Comparison of ENCODE assay signal across 20 cellular contexts in genomic region chr12:124876171-124876570, GRCh38.
"Had no signal": no experiment of that assay in that cellular context is flagged by ENCODE, and none has a peak within 500 bp of the region (broad histone marks: within the 10 kb centered on the region; RNA-seq: fewer than 3 reads in every experiment).

No MANE protein-coding gene starts in this region.

- H3K36me3 ChIP-seq: brain microvascular endothelial cell, colonic mucosa, left ventricle myocardium inferior, pancreas, sigmoid colon, thoracic aorta had no signal

- DNase-seq: activated CD4-positive, alpha-beta T cell treated with anti-CD3 and anti-CD28 coated beads, Interleukin-2, amount 50 U/mL, for 1 hour; activated CD4-positive, CD25-positive, alpha-beta regulatory T cell treated with anti-CD3 and anti-CD28 coated beads, Interleukin-2, amount 50 U/mL, for 72 hours; activated CD8-positive, alpha-beta memory T cell treated with anti-CD3 and anti-CD28 coated beads for 24 hours; activated CD8-positive, alpha-beta memory T cell treated with anti-CD3 and anti-CD28 coated beads, Interleukin-2, amount 50 U/mL, for 48 hours; activated effector memory CD4-positive, alpha-beta T cell treated with Interleukin-2 at 50 U/mL for 16 hours; activated naive CD4-positive, alpha-beta T cell treated with anti-CD3 and anti-CD28 coated beads, Interleukin-2, amount 10 ng/mL, durations not matched to agents 7 days and 5 days; activated naive CD8-positive, alpha-beta T cell treated with anti-CD3 and anti-CD28 coated beads, Interleukin-2, amount 50 U/mL, for 24 hours; activated T-cell treated with anti-CD3 and anti-CD28 coated beads, Interleukin-2, amount 50 U/mL, for 48 hours; anterior cingulate cortex; brain microvascular endothelial cell; foreskin melanocyte; left ventricle myocardium inferior; mammary epithelial cell; pancreas; sigmoid colon; stimulated activated CD4-positive, alpha-beta T cell treated with anti-CD3 and anti-CD28 coated beads, Interleukin-4, amount 100 ng/mL, for 4 hours had no signal

- H3K4me3 Mint-ChIP-seq: activated naive CD4-positive, alpha-beta T cell treated with anti-CD3 and anti-CD28 coated beads, Interleukin-2, amount 10 ng/mL, durations not matched to agents 7 days and 5 days; activated naive CD8-positive, alpha-beta T cell treated with anti-CD3 and anti-CD28 coated beads, Interleukin-2, amount 50 U/mL, for 24 hours; central memory CD8-positive, alpha-beta T cell; stimulated activated memory B cell treated with anti-CD40 and anti-IgM and Interleukin-4, amounts not matched to agents 10 μg/mL and 1 μg/mL and 100 μg/mL, for 72 hours had no signal

- H3K27ac Mint-ChIP-seq: activated naive CD4-positive, alpha-beta T cell treated with anti-CD3 and anti-CD28 coated beads, Interleukin-2, amount 10 ng/mL, durations not matched to agents 7 days and 5 days; activated naive CD8-positive, alpha-beta T cell treated with anti-CD3 and anti-CD28 coated beads, Interleukin-2, amount 50 U/mL, for 24 hours; stimulated activated memory B cell treated with anti-CD40 and anti-IgM and Interleukin-4, amounts not matched to agents 10 μg/mL and 1 μg/mL and 100 μg/mL, for 72 hours had no signal

- H3K27me3 Mint-ChIP-seq: central memory CD8-positive, alpha-beta T cell; stimulated activated memory B cell treated with anti-CD40 and anti-IgM and Interleukin-4, amounts not matched to agents 10 μg/mL and 1 μg/mL and 100 μg/mL, for 72 hours had no signal

- FAIRE-seq: pancreas had no signal

- H3K9me3 ChIP-seq: colonic mucosa, left ventricle myocardium inferior, pancreas, sigmoid colon, thoracic aorta had no signal

- H3K4me1 ChIP-seq: left ventricle myocardium inferior, pancreas, sigmoid colon had no signal

- H3K4me3 ChIP-seq: colonic mucosa, left ventricle myocardium inferior, pancreas, sigmoid colon, thoracic aorta had no signal

- H3K36me3 Mint-ChIP-seq: activated naive CD4-positive, alpha-beta T cell treated with anti-CD3 and anti-CD28 coated beads, Interleukin-2, amount 10 ng/mL, durations not matched to agents 7 days and 5 days; stimulated activated memory B cell treated with anti-CD40 and anti-IgM and Interleukin-4, amounts not matched to agents 10 μg/mL and 1 μg/mL and 100 μg/mL, for 72 hours had no signal

- H3K27ac ChIP-seq: brain microvascular endothelial cell, left ventricle myocardium inferior, pancreas, sigmoid colon, thoracic aorta had no signal

- H3K9me3 Mint-ChIP-seq: activated naive CD4-positive, alpha-beta T cell treated with anti-CD3 and anti-CD28 coated beads, Interleukin-2, amount 10 ng/mL, durations not matched to agents 7 days and 5 days; activated naive CD8-positive, alpha-beta T cell treated with anti-CD3 and anti-CD28 coated beads, Interleukin-2, amount 50 U/mL, for 24 hours; central memory CD8-positive, alpha-beta T cell; stimulated activated memory B cell treated with anti-CD40 and anti-IgM and Interleukin-4, amounts not matched to agents 10 μg/mL and 1 μg/mL and 100 μg/mL, for 72 hours had no signal

- H3K27me3 ChIP-seq: brain microvascular endothelial cell, colonic mucosa, pancreas, sigmoid colon had no signal

- H3K4me1 Mint-ChIP-seq: central memory CD8-positive, alpha-beta T cell had no signal
